36 cellular contexts compared by ENCODE assay signal in the genomic region with DNA sequence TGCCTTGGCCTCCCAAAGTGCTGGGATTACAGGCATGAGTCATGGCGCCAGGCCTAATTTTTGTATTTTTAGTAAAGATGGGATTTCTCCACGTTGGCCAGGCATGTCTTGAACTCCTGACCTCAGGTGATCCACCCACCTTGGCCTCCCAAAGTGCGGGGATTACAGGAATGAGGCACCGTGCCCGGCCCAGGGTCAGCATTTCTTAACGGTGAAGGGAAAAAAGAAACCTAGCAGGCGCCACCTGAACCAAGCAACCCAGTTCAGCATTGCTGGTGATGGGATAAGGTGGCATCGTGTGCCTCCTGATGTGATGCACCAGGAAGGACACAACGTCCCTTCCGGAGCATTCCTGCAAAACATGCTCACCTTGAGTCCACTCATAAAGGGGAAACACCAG. TPM values are rescaled to one million over a fixed set of nuclear protein-coding genes. Genes with fewer than 3 reads are reported as not detected.
"Had no signal": no experiment of that assay in that cellular context is flagged by ENCODE, and none has a peak within 500 bp of the region (broad histone marks: within the 10 kb centered on the region; RNA-seq: fewer than 3 reads in every experiment).

No MANE protein-coding gene starts in this region.

- H3K36me3 Mint-ChIP-seq: activated CD8-positive, alpha-beta memory T cell treated with anti-CD3 and anti-CD28 coated beads, Interleukin-2, amount 10 ng/mL, durations not matched to agents 7 days and 5 days; activated naive CD8-positive, alpha-beta T cell; T-cell had no signal

- H3K27ac ChIP-seq: brain microvascular endothelial cell, Peyer's patch, RWPE1, VCaP had no signal

- DNase-seq: activated B cell treated with CpG ODN at 0.5 μM for 24 hours; activated CD4-positive, alpha-beta memory T cell treated with anti-CD3 and anti-CD28 coated beads, Interleukin-2, amount 10 ng/mL, durations not matched to agents 7 days and 5 days; activated CD4-positive, alpha-beta T cell treated with anti-CD3 and anti-CD28 coated beads for 1 hour; activated CD4-positive, alpha-beta T cell treated with anti-CD3 and anti-CD28 coated beads for 48 hours; activated CD8-positive, alpha-beta memory T cell treated with anti-CD3 and anti-CD28 coated beads for 24 hours; activated CD8-positive, alpha-beta memory T cell treated with anti-CD3 and anti-CD28 coated beads, Interleukin-2, amount 10 ng/mL, durations not matched to agents 7 days and 5 days; activated CD8-positive, alpha-beta memory T cell treated with anti-CD3 and anti-CD28 coated beads, Interleukin-2, amount 50 U/mL, for 48 hours; activated gamma-delta T cell treated with Interleukin-2 at 50 U/mL for 16 hours; activated naive CD4-positive, alpha-beta T cell treated with anti-CD3 and anti-CD28 coated beads, Interleukin-2, amount 10 ng/mL, durations not matched to agents 7 days and 5 days; activated naive CD8-positive, alpha-beta T cell treated with anti-CD3 and anti-CD28 coated beads, Interleukin-2, amount 50 U/mL, for 24 hours; anterior cingulate cortex; brain microvascular endothelial cell; central memory CD4-positive, alpha-beta T cell; NCI-H1105; NCI-H1417 treated with DMSO at 0.1 percent for 48 hours; NCI-H187 treated with DMSO at 0.1 percent for 48 hours; NCI-H2081; NCI-H2171 treated with DMSO at 0.1 percent for 48 hours; NCI-H2227 treated with DMSO at 0.1 percent for 48 hours; NCI-H446; NCI-H510A treated with DMSO at 0.1 percent for 48 hours; PC-3; Peyer's patch; SIG-M5; T-cell; T-helper 2 cell; T-helper 9 cell had no signal

- ATAC-seq: activated CD8-positive, alpha-beta memory T cell treated with anti-CD3 and anti-CD28 coated beads, Interleukin-2, amount 10 ng/mL, durations not matched to agents 7 days and 5 days; activated naive CD8-positive, alpha-beta T cell treated with anti-CD3 and anti-CD28 coated beads, Interleukin-2, amount 50 U/mL, for 24 hours; K562; PC-3; Right ventricle myocardium inferior; SK-N-SH treated with all-trans-retinoic acid at 6 μM for 48 hours; T-cell had no signal

- H3K27me3 ChIP-seq: brain microvascular endothelial cell, Peyer's patch had no signal

- H3K9me3 ChIP-seq: Peyer's patch had no signal

- H3K36me3 ChIP-seq: brain microvascular endothelial cell, Peyer's patch had no signal

- H3K4me3 Mint-ChIP-seq: activated B cell treated with CpG ODN at 0.5 μM for 24 hours; activated CD4-positive, alpha-beta memory T cell treated with anti-CD3 and anti-CD28 coated beads, Interleukin-2, amount 10 ng/mL, durations not matched to agents 7 days and 5 days; activated CD8-positive, alpha-beta memory T cell treated with anti-CD3 and anti-CD28 coated beads, Interleukin-2, amount 10 ng/mL, durations not matched to agents 7 days and 5 days; activated naive CD8-positive, alpha-beta T cell had no signal

- H3K27ac Mint-ChIP-seq: activated B cell treated with CpG ODN at 0.5 μM for 24 hours; activated CD4-positive, alpha-beta memory T cell treated with anti-CD3 and anti-CD28 coated beads, Interleukin-2, amount 10 ng/mL, durations not matched to agents 7 days and 5 days; activated CD8-positive, alpha-beta memory T cell treated with anti-CD3 and anti-CD28 coated beads, Interleukin-2, amount 10 ng/mL, durations not matched to agents 7 days and 5 days; activated naive CD4-positive, alpha-beta T cell treated with anti-CD3 and anti-CD28 coated beads, Interleukin-2, amount 10 ng/mL, durations not matched to agents 7 days and 5 days; activated naive CD8-positive, alpha-beta T cell; activated naive CD8-positive, alpha-beta T cell treated with anti-CD3 and anti-CD28 coated beads, Interleukin-2, amount 50 U/mL, for 24 hours; T-cell had no signal

- H3K27me3 Mint-ChIP-seq: activated B cell treated with CpG ODN at 0.5 μM for 24 hours; activated CD4-positive, alpha-beta memory T cell treated with anti-CD3 and anti-CD28 coated beads, Interleukin-2, amount 10 ng/mL, durations not matched to agents 7 days and 5 days; activated CD8-positive, alpha-beta memory T cell treated with anti-CD3 and anti-CD28 coated beads, Interleukin-2, amount 10 ng/mL, durations not matched to agents 7 days and 5 days; T-cell had no signal

- H3K9me3 Mint-ChIP-seq: activated CD4-positive, alpha-beta memory T cell treated with anti-CD3 and anti-CD28 coated beads, Interleukin-2, amount 10 ng/mL, durations not matched to agents 7 days and 5 days; activated naive CD4-positive, alpha-beta T cell treated with anti-CD3 and anti-CD28 coated beads, Interleukin-2, amount 10 ng/mL, durations not matched to agents 7 days and 5 days; activated naive CD8-positive, alpha-beta T cell treated with anti-CD3 and anti-CD28 coated beads, Interleukin-2, amount 50 U/mL, for 24 hours; T-cell had no signal

- H3K4me3 ChIP-seq: K562, Peyer's patch had no signal

RNA-seq across cellular contexts. Expression of a gene that starts 11.7 kb away (rescaled TPM):
- total RNA-seq: activated B cell treated with CpG ODN at 0.5 μM for 24 hours; activated CD4-positive, alpha-beta memory T cell treated with anti-CD3 and anti-CD28 coated beads, Interleukin-2, amount 10 ng/mL, durations not matched to agents 7 days and 5 days; activated CD8-positive, alpha-beta memory T cell treated with anti-CD3 and anti-CD28 coated beads, Interleukin-2, amount 10 ng/mL, durations not matched to agents 7 days and 5 days; cerebellum; M059J; Peyer's patch; Right ventricle myocardium inferior; SK-MEL-5 had no signal

RNA-seq across cellular contexts. Expression of a gene that starts 32.7 kb away (rescaled TPM):
- total RNA-seq: M059J, PC-3 had no signal

RNA-seq across cellular contexts. Expression of a gene that starts 46.2 kb away (rescaled TPM):
- total RNA-seq: activated CD4-positive, alpha-beta memory T cell treated with anti-CD3 and anti-CD28 coated beads, Interleukin-2, amount 10 ng/mL, durations not matched to agents 7 days and 5 days; cerebellum; K562; M059J; PC-3; Peyer's patch; SK-MEL-5 had no signal
